In genomic region chr7:94561841-94562514, GRCh38 we compare ENCODE assay signal across 1 cellular context.
A peak's percentile ranks its signal among the peaks of the same experiment; 100 is the strongest.
TF ChIP-seq lines count a peak whose summit lies in the region.

No MANE protein-coding gene starts in this region.

TF ChIP-seq in HepG2, 621 proteins besides CTCF, POLR2A, EP300 and RAD21 (continued from another document and continues in another):
- TF ChIP-seq ZBTB39 (CRISPR knock-in tag; IDR thresholded peaks at IDR 0.05) = peak; percentile 41; the same call in 1 of the 2 replicates
- peak; percentile 99 for TF ChIP-seq HMG20A (CRISPR knock-in tag; IDR thresholded peaks at IDR 0.05; ENCODE audit: borderline replicate concordance)
- no peak for TF ChIP-seq ZXDC (CRISPR knock-in tag; IDR thresholded peaks at IDR 0.05)
- TF ChIP-seq PCBP2 (optimal IDR thresholded peaks at IDR 0.05; ENCODE audit: low read depth, low read length, poor library complexity, severe bottlenecking) = no peak
- TF ChIP-seq MIER3 (CRISPR knock-in tag; IDR thresholded peaks at IDR 0.05; ENCODE audit: borderline replicate concordance) = peak; percentile 92; the same call in 1 of the 2 replicates
- peak; percentile 67; the same call in 1 of the 2 replicates for TF ChIP-seq CREB1 (IDR thresholded peaks at IDR 0.05)
- peak; percentile 81 for TF ChIP-seq CREB1 (CRISPR knock-in tag; IDR thresholded peaks at IDR 0.05)
- TF ChIP-seq ZBED4 (CRISPR knock-in tag; IDR thresholded peaks at IDR 0.05; ENCODE audit: borderline replicate concordance) = no peak
- TF ChIP-seq TCF7 (IDR thresholded peaks at IDR 0.05; ENCODE audit: low read depth) = peak; percentile 95
- peak; percentile 92 for TF ChIP-seq PAXIP1 (CRISPR knock-in tag; conservative IDR thresholded peaks at IDR 0.05)
- TF ChIP-seq MYPOP (CRISPR knock-in tag; IDR thresholded peaks at IDR 0.05) = peak; percentile 80; the same call in 1 of the 2 replicates
- TF ChIP-seq MEF2D (CRISPR knock-in tag; IDR thresholded peaks at IDR 0.05) = peak; percentile 87
- TF ChIP-seq ZSCAN21 (CRISPR knock-in tag; IDR thresholded peaks at IDR 0.05; ENCODE audit: borderline replicate concordance) = no peak
- peak; percentile 90 for TF ChIP-seq ATF2 (CRISPR knock-in tag; IDR thresholded peaks at IDR 0.05)
- TF ChIP-seq THRA (CRISPR knock-in tag; IDR thresholded peaks at IDR 0.05; ENCODE audit: borderline replicate concordance) = peak; percentile 83
- TF ChIP-seq NR2F6 (IDR thresholded peaks at IDR 0.05) = peak; percentile 96
- TF ChIP-seq NR2F6 (CRISPR knock-in tag; IDR thresholded peaks at IDR 0.05) = peak; percentile 93
- peak; percentile 94 for TF ChIP-seq ZNF710 (CRISPR knock-in tag; IDR thresholded peaks at IDR 0.05; ENCODE audit: borderline replicate concordance)
- peak; percentile 97 for TF ChIP-seq FOXJ3 (CRISPR knock-in tag; IDR thresholded peaks at IDR 0.05; ENCODE audit: borderline replicate concordance)
- no peak for TF ChIP-seq NBN (conservative IDR thresholded peaks at IDR 0.05)
- peak; percentile 39; the same call in 1 of the 2 replicates for TF ChIP-seq E2F1 (CRISPR knock-in tag; IDR thresholded peaks at IDR 0.05)
- no peak for TF ChIP-seq ZNF773 (CRISPR knock-in tag; IDR thresholded peaks at IDR 0.05; ENCODE audit: borderline replicate concordance)
- TF ChIP-seq BHLHE40 (IDR thresholded peaks at IDR 0.05; ENCODE audit: low read length) = no peak
- TF ChIP-seq CCDC6 (CRISPR knock-in tag; IDR thresholded peaks at IDR 0.05) = peak; percentile 71
- peak; percentile 74 for TF ChIP-seq HHEX (CRISPR knock-in tag; IDR thresholded peaks at IDR 0.05)
- TF ChIP-seq SUZ12 (IDR thresholded peaks at IDR 0.05; ENCODE audit: low read depth, low read length) = no peak
- TF ChIP-seq ZNF281 (CRISPR knock-in tag; IDR thresholded peaks at IDR 0.05; ENCODE audit: borderline replicate concordance) = peak; percentile 59; the same call in 1 of the 2 replicates
- no peak for TF ChIP-seq SOX6 (IDR thresholded peaks at IDR 0.05)
- TF ChIP-seq SOX6 (CRISPR knock-in tag; IDR thresholded peaks at IDR 0.05) = peak; percentile 99
- no peak for TF ChIP-seq ZNF740 (CRISPR knock-in tag; IDR thresholded peaks at IDR 0.05)
- TF ChIP-seq ELF3 (CRISPR knock-in tag; IDR thresholded peaks at IDR 0.05) = peak; percentile 78
